ENCODE assay signal across 22 cellular contexts in genomic region chr7:49520971-49521370, GRCh38.
"Had no signal": no experiment of that assay in that cellular context is flagged by ENCODE, and none has a peak within 500 bp of the region (broad histone marks: within the 10 kb centered on the region; RNA-seq: fewer than 3 reads in every experiment).

No MANE protein-coding gene starts in this region.

- H3K27me3 ChIP-seq: colonic mucosa, esophagus squamous epithelium, gastroesophageal sphincter, neutrophil, right atrium auricular region, sigmoid colon, tibial artery had no signal

- H3K36me3 ChIP-seq: colonic mucosa, esophagus squamous epithelium, gastroesophageal sphincter, neutrophil, right atrium auricular region, sigmoid colon, tibial artery had no signal

- ATAC-seq: gastroesophageal sphincter; left cardiac atrium; left ventricle myocardium superior; mucosa of descending colon; naive thymus-derived CD8-positive, alpha-beta T cell had no signal

- H3K4me1 Mint-ChIP-seq: immature natural killer cell; naive thymus-derived CD8-positive, alpha-beta T cell had no signal

- H3K27ac Mint-ChIP-seq: immature natural killer cell; naive thymus-derived CD8-positive, alpha-beta T cell had no signal

- H3K36me3 Mint-ChIP-seq: immature natural killer cell; naive thymus-derived CD8-positive, alpha-beta T cell had no signal

- H3K9me3 ChIP-seq: colonic mucosa, esophagus squamous epithelium, gastroesophageal sphincter, mucosa of descending colon, neutrophil, right atrium auricular region, sigmoid colon, tibial artery had no signal

- H3K27ac ChIP-seq: colonic mucosa, esophagus squamous epithelium, gastroesophageal sphincter, neutrophil, right atrium auricular region, sigmoid colon, tibial artery had no signal

- H3K4me1 ChIP-seq: colonic mucosa, esophagus squamous epithelium, gastroesophageal sphincter, right atrium auricular region, sigmoid colon, tibial artery had no signal

- H3K4me3 ChIP-seq: colonic mucosa, esophagus squamous epithelium, gastroesophageal sphincter, mucosa of descending colon, right atrium auricular region, sigmoid colon, tibial artery had no signal

- H3K4me3 Mint-ChIP-seq: immature natural killer cell; naive thymus-derived CD8-positive, alpha-beta T cell had no signal

- DNase-seq: cerebellar nuclear complex; colonic mucosa; dermis blood vessel endothelial cell; esophagus squamous epithelium; foreskin fibroblast; glutamatergic neuron; immature natural killer cell; kidney; left cardiac atrium; left ventricle myocardium superior; mammary epithelial cell; mucosa of descending colon; naive thymus-derived CD8-positive, alpha-beta T cell; posterior cingulate gyrus; sigmoid colon; small intestine; stimulated activated CD4-positive, alpha-beta T cell treated with anti-CD3 and anti-CD28 coated beads, Interleukin-12 subunit alpha, Interleukin-12 subunit beta, amount 100 ng/mL, for 4 hours; stimulated activated naive CD4-positive, alpha-beta T cell; tibial artery had no signal
